In genomic region chr1:205316179-205316578, GRCh38 we compare ENCODE assay signal across 11 cellular contexts. TPM values are rescaled to one million over a fixed set of nuclear protein-coding genes. Genes with fewer than 3 reads are reported as not detected.
DNase-seq lines count a peak whose midpoint lies in the region; ATAC-seq, FAIRE-seq and TF ChIP-seq lines count a peak whose summit lies in the region.
"Had no signal": no experiment of that assay in that cellular context is flagged by ENCODE, and none has a peak within 500 bp of the region (broad histone marks: within the 10 kb centered on the region; RNA-seq: fewer than 3 reads in every experiment).

No MANE protein-coding gene starts in this region.

- FAIRE-seq in A549 (lab: Jason Lieb, UNC) (no peak), astrocyte (lab: Jason Lieb, UNC) (no peak)
- FAIRE-seq: islet of Langerhans had no signal

- no peak for ATAC-seq in A549
- no peak for ATAC-seq in lower lobe of right lung
- ATAC-seq in HG03378 (IDR thresholded peaks at IDR 0.05; ENCODE audit: unreplicated experiment): no peak

- CTCF ChIA-PET in A549 (lab: Yijun Ruan, JAX): interaction anchor here (1.4 to 89.2 kb wide), 3 partner anchors 9 to 87 kb away, joined by 6 to 3627 read pairs (median 3627); partner anchors contain the start of genes KLHDC8A and NUAK2

- TF ChIP-seq POLR2A in A549 (IDR thresholded peaks at IDR 0.05; ENCODE audit: low read length): no peak
- TF ChIP-seq POLR2A in prostate gland (IDR thresholded peaks at IDR 0.05): no peak

- in situ Hi-C loops in GM13977 (cut with MboI; ENCODE audit: low pct_unique_long_range_greater_than_20kb, low sequenced_read_pairs, unreplicated experiment): no loop called here

- H3K27ac Mint-ChIP-seq in astrocyte (ENCODE audit: unreplicated experiment): no peak overlapping the region

- H3K4me1 ChIP-seq in A549 (peaks cover 70% of the 10 kb centered on the region), astrocyte (ENCODE audit: insufficient read depth, low read length) (peaks cover 56% of the 10 kb centered on the region), lower lobe of right lung (peaks cover 87% of the 10 kb centered on the region), prostate gland (replicated peaks) (peaks cover 38% of the 10 kb centered on the region)

- peak overlapping the region; percentile 23 for H3K4me3 Mint-ChIP-seq in astrocyte (ENCODE audit: unreplicated experiment)

- WGBS in A549 (ENCODE audit: missing lambda C conversion rate): 8% methylated on average over 2 of the region's 2 CpGs
- 22% methylated on average over 2 of the region's 2 CpGs for WGBS in prostate gland

- peaks cover 28% of the 10 kb centered on the region for H3K36me3 Mint-ChIP-seq in astrocyte (ENCODE audit: low read depth, unreplicated experiment)

- TF ChIP-seq CTCF in A549 (IDR thresholded peaks at IDR 0.05) (no peak), astrocyte (IDR thresholded peaks at IDR 0.05; ENCODE audit: insufficient read depth, low read depth, low read length) (no peak), lower lobe of right lung (IDR thresholded peaks at IDR 0.05) (no peak), GM13977 (IDR thresholded peaks at IDR 0.05; ENCODE audit: extremely low read depth, insufficient read depth, missing control alignments) (no peak), prostate gland (IDR thresholded peaks at IDR 0.05) (no peak)

- H3K27ac ChIP-seq in A549 (peak overlapping the region; percentile 96 to 99), astrocyte (ENCODE audit: low read depth, low read length) (no peak overlapping the region), lower lobe of right lung (peak overlapping the region; percentile 87), prostate gland (no peak overlapping the region)

- H3K4me1 Mint-ChIP-seq in astrocyte (ENCODE audit: low read depth, unreplicated experiment): peaks cover 69% of the 10 kb centered on the region

- TF ChIP-seq RAD21 in A549 (conservative IDR thresholded peaks at IDR 0.05 in 1 of 2, IDR thresholded peaks at IDR 0.05 in 1 of 2): no peak

- H3K9me3 Mint-ChIP-seq in astrocyte (ENCODE audit: unreplicated experiment): peaks cover 7% of the 10 kb centered on the region

- no peaks in the 10 kb centered on the region for H3K27me3 Mint-ChIP-seq in astrocyte (ENCODE audit: low read depth, unreplicated experiment)

- H3K4me3 ChIP-seq in A549: peak overlapping the region; percentile 95
- H3K4me3 ChIP-seq in astrocyte (ENCODE audit: insufficient read depth, low read depth, low read length): no peak overlapping the region
- H3K4me3 ChIP-seq in lower lobe of right lung: no peak overlapping the region
- H3K4me3 ChIP-seq in prostate gland: no peak overlapping the region

- H3K4me2 ChIP-seq in A549 (peak overlapping the region; percentile 99), astrocyte (ENCODE audit: low read length) (peak overlapping the region; percentile 99)

- H2AFZ ChIP-seq in astrocyte (ENCODE audit: low read depth, low read length): no peak overlapping the region

- intact Hi-C loops in lower lobe of right lung (cut with DNase I): no loop called here
- intact Hi-C loops in prostate gland (cut with DNase I): no loop called here

- DNase-seq in A549 (ENCODE audit: low read depth in 1 of 2, low spot score in 1 of 2) (no peak), DMS79 treated with DMSO at 0.1 percent for 48 hours (lab: John Stamatoyannopoulos, UW) (peak; percentile 47), astrocyte (ENCODE audit: low read depth) (no peak), lower lobe of right lung (no peak), GM13977 (ENCODE audit: low spot score) (no peak), prostate gland (ENCODE audit: low spot score) (no peak)
- no peak for DNase-seq in stimulated activated CD8-positive, alpha-beta memory T cell treated with anti-CD3 and anti-CD28 coated beads, Interleukin-4, amount 100 ng/mL, for 48 hours
- DNase-seq: SW 1271 had no signal

- H3K27me3 ChIP-seq in astrocyte (ENCODE audit: insufficient read depth, low read length) (no peaks in the 10 kb centered on the region), lower lobe of right lung (ENCODE audit: low read depth) (no peaks in the 10 kb centered on the region), prostate gland (replicated peaks; ENCODE audit: insufficient read depth) (no peaks in the 10 kb centered on the region)

- H3K9me3 ChIP-seq in A549 (no peaks in the 10 kb centered on the region), astrocyte (ENCODE audit: insufficient read depth, low read depth, low read length) (no peaks in the 10 kb centered on the region), lower lobe of right lung (no peaks in the 10 kb centered on the region), prostate gland (no peaks in the 10 kb centered on the region)

- POLR2A ChIA-PET in A549 (lab: Yijun Ruan, JAX): interaction anchor here (0.6 to 1.5 kb wide), 2 partner anchors 14 to 43 kb away, joined by 3 to 5 read pairs; no protein-coding TSS in a partner anchor

- no peak for TF ChIP-seq EP300 in A549 (IDR thresholded peaks at IDR 0.05)

- H3K36me3 ChIP-seq in astrocyte (ENCODE audit: insufficient read depth, low read length) (peaks cover 8% of the 10 kb centered on the region), lower lobe of right lung (peaks cover 5% of the 10 kb centered on the region), prostate gland (peaks cover 0 to 2% of the 10 kb centered on the region in 2 donors)

- H3K9ac ChIP-seq in astrocyte (ENCODE audit: low read length): no peak overlapping the region

- H4K20me1 ChIP-seq in astrocyte (ENCODE audit: insufficient read depth, low read length): peaks cover 79% of the 10 kb centered on the region

- H3K79me2 ChIP-seq in astrocyte (ENCODE audit: insufficient read depth, low read length): peaks cover 99% of the 10 kb centered on the region

TF ChIP-seq in A549, 52 proteins besides CTCF, POLR2A, EP300 and RAD21:
- peak in 1 of 2 experiments; percentile 38; a peak in 2 of 5 replicates for TF ChIP-seq JUN (IDR thresholded peaks at IDR 0.05)
- TF ChIP-seq HES2 (IDR thresholded peaks at IDR 0.05): no peak

RNA-seq across cellular contexts. Expression of gene NUAK2, which starts 5.4 kb away (rescaled TPM):
- 22.6 and 29.7 TPM in 2 replicates for polyA plus RNA-seq in A549 (2011; rRNA removed)
- 31.1 and 44.6 TPM in 2 replicates for polyA plus RNA-seq in A549 (2012; cell fraction: cytosol; rRNA removed)
- 58.5 and 70.7 TPM in 2 replicates for polyA plus RNA-seq in A549 (2012; cell fraction: nucleus; rRNA removed)
- 37.8 to 40.9 TPM (median 38.8 TPM) in 3 replicates for polyA plus RNA-seq in A549 (2017; fragmentation: RNase III; extraction: RNeasy Plus Mini Kit Qiagen cat#74134 plus additional on column Dnase treatment)
- 34.3 and 54.4 TPM in 2 replicates for polyA minus RNA-seq in A549 (2011; rRNA and poly(A)+ RNA removed)
- 35.3 and 49.4 TPM in 2 replicates for total RNA-seq in astrocyte
- total RNA-seq in lower lobe of right lung: 6.8 TPM
- 10 to 100 TPM in 1 of 2 donors, 1 to 10 TPM in 1; 3.7 to 20.0 TPM for total RNA-seq in prostate gland

RNA-seq across cellular contexts. Expression of gene KLHDC8A, which starts 40.5 kb away (rescaled TPM):
- polyA plus RNA-seq in A549 (2011; rRNA removed) (0.37 and 0.40 TPM in 2 replicates), A549 (2017; fragmentation: RNase III; extraction: RNeasy Plus Mini Kit Qiagen cat#74134 plus additional on column Dnase treatment) (0.32 to 0.51 TPM (median 0.34 TPM) in 3 replicates)
- polyA plus RNA-seq in A549 (2012; cell fraction: cytosol; rRNA removed): 0.33 and 0.67 TPM in 2 replicates
- 0.26 and 0.55 TPM in 2 replicates for polyA plus RNA-seq in A549 (2012; cell fraction: nucleus; rRNA removed)
- polyA minus RNA-seq in A549 (2011; rRNA and poly(A)+ RNA removed): 1.8 and 1.9 TPM in 2 replicates
- total RNA-seq in astrocyte (0.39 and 0.50 TPM in 2 replicates), lower lobe of right lung (0.97 TPM), prostate gland (10 to 100 TPM in 1 of 2 donors, not detected in 1; 15.6 TPM)
- total RNA-seq: renal cortical epithelial cell had no signal

Comparison
In these comparisons a context has a peak if more than half of its experiments do, and no peak if none do; other contexts are left out.
1. H3K27ac ChIP-seq: peak in A549 (2 of 2) and lower lobe of right lung (single experiment); none in astrocyte (single experiment) and prostate gland (0 of 2).